ENCODE assay signal across 9 cellular contexts in genomic region chr12:53208877-53209463, GRCh38. TPM values are rescaled to one million over a fixed set of nuclear protein-coding genes. Genes with fewer than 3 reads are reported as not detected.
DNase-seq lines count a peak whose midpoint lies in the region; ATAC-seq and TF ChIP-seq lines count a peak whose summit lies in the region.
"Had no signal": no experiment of that assay in that cellular context is flagged by ENCODE, and none has a peak within 500 bp of the region (broad histone marks: within the 10 kb centered on the region; RNA-seq: fewer than 3 reads in every experiment).

No MANE protein-coding gene starts in this region.

- DNase-seq in activated naive CD4-positive, alpha-beta T cell treated with Interleukin-2 at 50 U/mL for 16 hours, result no peak
- peak; percentile 64 for DNase-seq in Jurkat, Clone E6-1 (ENCODE audit: low read depth, low spot score)
- peak; percentile 47 for DNase-seq in activated naive CD8-positive, alpha-beta T cell treated with anti-CD3 and anti-CD28 coated beads for 36 hours
- DNase-seq in transverse colon, result no peak
- no peak for DNase-seq in stimulated activated CD4-positive, alpha-beta T cell treated with anti-CD3 and anti-CD28 coated beads, Interleukin-12 subunit alpha, Interleukin-12 subunit beta, amount 100 ng/mL, for 4 hours

- peaks cover 0 to 36% (median 13%) of the 10 kb centered on the region in 4 donors for H3K4me1 ChIP-seq in transverse colon

- WGBS in transverse colon (ENCODE audit: low coverage in 1 of 2), 2 donors, result 59 to 60% methylated on average over 7 of the region's 7 CpGs

- H3K36me3 ChIP-seq in transverse colon, result peaks cover 0 to 9% (median 0%) of the 10 kb centered on the region in 4 donors

- no peak for TF ChIP-seq CTCF in transverse colon (IDR thresholded peaks at IDR 0.05)

- no peaks in the 10 kb centered on the region for H3K9me3 ChIP-seq in transverse colon

- no peaks in the 10 kb centered on the region for H3K27me3 ChIP-seq in transverse colon

- intact Hi-C loops in transverse colon (cut with DNase I; ENCODE audit: low total_unique reads), result no loop called here

- no peaks in the 10 kb centered on the region for H3K27me3 Mint-ChIP-seq in activated naive CD4-positive, alpha-beta T cell treated with anti-CD3 and anti-CD28 coated beads, Interleukin-2, amount 50 U/mL, for 24 hours
- no peaks in the 10 kb centered on the region for H3K27me3 Mint-ChIP-seq in activated naive CD8-positive, alpha-beta T cell treated with anti-CD3 and anti-CD28 coated beads for 36 hours

- no peak for TF ChIP-seq POLR2A in transverse colon (IDR thresholded peaks at IDR 0.05)

- peak overlapping the region; percentile 91 for H3K27ac Mint-ChIP-seq in activated naive CD4-positive, alpha-beta T cell treated with anti-CD3 and anti-CD28 coated beads, Interleukin-2, amount 50 U/mL, for 24 hours
- peak overlapping the region; percentile 81 for H3K27ac Mint-ChIP-seq in activated naive CD8-positive, alpha-beta T cell treated with anti-CD3 and anti-CD28 coated beads for 36 hours

- peak overlapping the region; percentile 78 for H3K4me3 Mint-ChIP-seq in activated naive CD4-positive, alpha-beta T cell treated with anti-CD3 and anti-CD28 coated beads, Interleukin-2, amount 50 U/mL, for 24 hours
- H3K4me3 Mint-ChIP-seq in activated naive CD8-positive, alpha-beta T cell treated with anti-CD3 and anti-CD28 coated beads for 36 hours, result peak overlapping the region; percentile 62

- H3K4me3 ChIP-seq in Jurkat, Clone E6-1 (ENCODE audit: low read length), result no peak overlapping the region
- H3K4me3 ChIP-seq in transverse colon, result no peak overlapping the region

- ATAC-seq in HG03045 (IDR thresholded peaks at IDR 0.05; ENCODE audit: unreplicated experiment), result no peak
- no peak for ATAC-seq in HG02973 (IDR thresholded peaks at IDR 0.05; ENCODE audit: unreplicated experiment)

- peak overlapping the region; percentile 9 to 58 (median 36) for H3K27ac ChIP-seq in transverse colon
- H3K27ac ChIP-seq: C4-2B had no signal

- in situ Hi-C loops in transverse colon (cut with MboI; ENCODE audit: low pct_ligation_motif_present in 1 of 4, low pct_unique_long_range_greater_than_20kb in 1 of 4, low sequenced_read_pairs in 3 of 4), result no loop called here

- no peaks in the 10 kb centered on the region for H3K9me3 Mint-ChIP-seq in activated naive CD4-positive, alpha-beta T cell treated with anti-CD3 and anti-CD28 coated beads, Interleukin-2, amount 50 U/mL, for 24 hours
- H3K9me3 Mint-ChIP-seq in activated naive CD8-positive, alpha-beta T cell treated with anti-CD3 and anti-CD28 coated beads for 36 hours, result no peaks in the 10 kb centered on the region

- peaks cover 77% of the 10 kb centered on the region for H3K4me1 Mint-ChIP-seq in activated naive CD4-positive, alpha-beta T cell treated with anti-CD3 and anti-CD28 coated beads, Interleukin-2, amount 50 U/mL, for 24 hours
- peaks cover 60% of the 10 kb centered on the region for H3K4me1 Mint-ChIP-seq in activated naive CD8-positive, alpha-beta T cell treated with anti-CD3 and anti-CD28 coated beads for 36 hours

- no peaks in the 10 kb centered on the region for H3K36me3 Mint-ChIP-seq in activated naive CD4-positive, alpha-beta T cell treated with anti-CD3 and anti-CD28 coated beads, Interleukin-2, amount 50 U/mL, for 24 hours
- peaks cover 53% of the 10 kb centered on the region for H3K36me3 Mint-ChIP-seq in activated naive CD8-positive, alpha-beta T cell treated with anti-CD3 and anti-CD28 coated beads for 36 hours

- TF ChIP-seq EP300 in transverse colon (IDR thresholded peaks at IDR 0.05; ENCODE audit: low read depth), result no peak

RNA-seq across cellular contexts. Expression of gene ITGB7, which starts 1.9 kb away (rescaled TPM):
- 7.0 TPM for polyA plus RNA-seq in Jurkat, Clone E6-1 (2012; ENCODE audit: insufficient read depth, insufficient read length)
- 100 to 1,000 TPM; 102 to 105 TPM for total RNA-seq in activated naive CD8-positive, alpha-beta T cell treated with anti-CD3 and anti-CD28 coated beads for 36 hours
- 1 to 10 TPM in 3 of 4 donors, under 1 TPM in 1; 0.60 to 8.3 (median 2.9) TPM for total RNA-seq in transverse colon

RNA-seq across cellular contexts. Expression of gene RARG, which starts 23.0 kb away (rescaled TPM):
- polyA plus RNA-seq in Jurkat, Clone E6-1 (2012; ENCODE audit: insufficient read depth, insufficient read length), result 8.4 TPM
- 10 to 100 TPM; 22.7 to 26.0 TPM for total RNA-seq in activated naive CD8-positive, alpha-beta T cell treated with anti-CD3 and anti-CD28 coated beads for 36 hours
- total RNA-seq in transverse colon, result 10 to 100 TPM in 1 of 4 donors, 1 to 10 TPM in 2, not detected in 1; 2.6 to 15.4 (median 7.6) TPM

RNA-seq across cellular contexts. Expression of gene CSAD, which starts 28.2 kb away (rescaled TPM):
- polyA plus RNA-seq in Jurkat, Clone E6-1 (2012; ENCODE audit: insufficient read depth, insufficient read length), result 13.0 TPM
- 10 to 100 TPM; 11.8 to 11.9 TPM for total RNA-seq in activated naive CD8-positive, alpha-beta T cell treated with anti-CD3 and anti-CD28 coated beads for 36 hours
- total RNA-seq in transverse colon, result 100 to 1,000 TPM in 1 of 4 donors, 10 to 100 TPM in 3; 29.1 to 142 (median 39.2) TPM

RNA-seq across cellular contexts. Expression of gene ZNF740, which starts 28.4 kb away (rescaled TPM):
- 37.8 TPM for polyA plus RNA-seq in Jurkat, Clone E6-1 (2012; ENCODE audit: insufficient read depth, insufficient read length)
- 10 to 100 TPM; 34.9 to 42.8 TPM for total RNA-seq in activated naive CD8-positive, alpha-beta T cell treated with anti-CD3 and anti-CD28 coated beads for 36 hours
- 10 to 100 TPM in 3 of 4 donors, 1 to 10 TPM in 1; 9.7 to 21.9 (median 16.3) TPM for total RNA-seq in transverse colon

RNA-seq across cellular contexts. Expression of gene ESPL1, which starts 59.1 kb away (rescaled TPM):
- 29.7 TPM for polyA plus RNA-seq in Jurkat, Clone E6-1 (2012; ENCODE audit: insufficient read depth, insufficient read length)
- 10 to 100 TPM; 66.3 to 67.7 TPM for total RNA-seq in activated naive CD8-positive, alpha-beta T cell treated with anti-CD3 and anti-CD28 coated beads for 36 hours
- total RNA-seq in transverse colon, result 10 to 100 TPM in 3 of 4 donors, 1 to 10 TPM in 1; 6.5 to 31.8 (median 18.8) TPM

Comparison
In these comparisons a context has a peak if more than half of its experiments do, and no peak if none do; other contexts are left out.
1. DNase-seq: peak in Jurkat, Clone E6-1 (single experiment) and activated naive CD8-positive, alpha-beta T cell treated with anti-CD3 and anti-CD28 coated beads for 36 hours (single experiment); none in activated naive CD4-positive, alpha-beta T cell treated with Interleukin-2 at 50 U/mL for 16 hours (single experiment), transverse colon (single experiment) and stimulated activated CD4-positive, alpha-beta T cell treated with anti-CD3 and anti-CD28 coated beads, Interleukin-12 subunit alpha, Interleukin-12 subunit beta, amount 100 ng/mL, for 4 hours (single experiment).
2. RNA of gene ITGB7, which starts 1.9 kb away (total RNA-seq): 102 to 105 TPM in activated naive CD8-positive, alpha-beta T cell treated with anti-CD3 and anti-CD28 coated beads for 36 hours; 0.60 to 8.3 TPM in transverse colon; every median in the first group is over 10 times any median in the second.